ENCODE assay signal across 1 cellular context in genomic region chr11:44311339-44312261, GRCh38.
TF ChIP-seq lines count a peak whose summit lies in the region.

No MANE protein-coding gene starts in this region.

TF ChIP-seq in GM23338, 12 proteins besides CTCF, POLR2A, EP300 and RAD21 (continued from another document):
- TF ChIP-seq, protein P1, sequence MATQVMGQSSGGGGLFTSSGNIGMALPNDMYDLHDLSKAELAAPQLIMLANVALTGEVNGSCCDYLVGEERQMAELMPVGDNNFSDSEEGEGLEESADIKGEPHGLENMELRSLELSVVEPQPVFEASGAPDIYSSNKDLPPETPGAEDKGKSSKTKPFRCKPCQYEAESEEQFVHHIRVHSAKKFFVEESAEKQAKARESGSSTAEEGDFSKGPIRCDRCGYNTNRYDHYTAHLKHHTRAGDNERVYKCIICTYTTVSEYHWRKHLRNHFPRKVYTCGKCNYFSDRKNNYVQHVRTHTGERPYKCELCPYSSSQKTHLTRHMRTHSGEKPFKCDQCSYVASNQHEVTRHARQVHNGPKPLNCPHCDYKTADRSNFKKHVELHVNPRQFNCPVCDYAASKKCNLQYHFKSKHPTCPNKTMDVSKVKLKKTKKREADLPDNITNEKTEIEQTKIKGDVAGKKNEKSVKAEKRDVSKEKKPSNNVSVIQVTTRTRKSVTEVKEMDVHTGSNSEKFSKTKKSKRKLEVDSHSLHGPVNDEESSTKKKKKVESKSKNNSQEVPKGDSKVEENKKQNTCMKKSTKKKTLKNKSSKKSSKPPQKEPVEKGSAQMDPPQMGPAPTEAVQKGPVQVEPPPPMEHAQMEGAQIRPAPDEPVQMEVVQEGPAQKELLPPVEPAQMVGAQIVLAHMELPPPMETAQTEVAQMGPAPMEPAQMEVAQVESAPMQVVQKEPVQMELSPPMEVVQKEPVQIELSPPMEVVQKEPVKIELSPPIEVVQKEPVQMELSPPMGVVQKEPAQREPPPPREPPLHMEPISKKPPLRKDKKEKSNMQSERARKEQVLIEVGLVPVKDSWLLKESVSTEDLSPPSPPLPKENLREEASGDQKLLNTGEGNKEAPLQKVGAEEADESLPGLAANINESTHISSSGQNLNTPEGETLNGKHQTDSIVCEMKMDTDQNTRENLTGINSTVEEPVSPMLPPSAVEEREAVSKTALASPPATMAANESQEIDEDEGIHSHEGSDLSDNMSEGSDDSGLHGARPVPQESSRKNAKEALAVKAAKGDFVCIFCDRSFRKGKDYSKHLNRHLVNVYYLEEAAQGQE (IDR thresholded peaks at IDR 0.05; ENCODE audit: unreplicated experiment), result no peak
- TF ChIP-seq NANOG (IDR thresholded peaks at IDR 0.05; ENCODE audit: borderline replicate concordance), result no peak
